ENCODE assay signal across 24 cellular contexts in the genomic region with DNA sequence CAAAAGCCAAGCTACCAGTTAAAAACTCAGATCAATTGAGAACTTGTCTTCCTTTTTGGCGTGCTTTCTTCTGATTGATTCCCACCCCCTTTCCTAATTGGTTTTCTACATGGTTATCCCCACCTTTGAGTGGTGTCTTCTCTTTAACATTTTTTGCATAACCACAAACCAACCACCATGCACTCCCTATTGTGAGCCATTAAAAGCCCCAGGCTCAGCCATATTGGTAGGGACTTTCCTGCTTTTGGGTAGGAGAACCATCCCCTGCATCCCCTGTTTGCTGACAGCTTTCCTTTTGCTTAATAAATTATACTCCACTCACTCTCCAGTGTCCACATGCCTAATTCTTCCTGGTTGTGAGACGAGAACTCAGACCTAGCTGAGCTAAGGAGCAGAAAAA.
DNase-seq lines count a peak whose midpoint lies in the region; ATAC-seq, FAIRE-seq and TF ChIP-seq lines count a peak whose summit lies in the region.
"Had no signal": no experiment of that assay in that cellular context is flagged by ENCODE, and none has a peak within 500 bp of the region (broad histone marks: within the 10 kb centered on the region; RNA-seq: fewer than 3 reads in every experiment).

No MANE protein-coding gene starts in this region.

- no peaks in the 10 kb centered on the region for H3K27me3 ChIP-seq in GM12878 (replicated peaks in 1 of 2; ENCODE audit: control insufficient read depth in 2 of 2, insufficient read depth in 2 of 2, low read length in 1 of 2)
- no peaks in the 10 kb centered on the region for H3K27me3 ChIP-seq in mesenchymal stem cell (ENCODE audit: control insufficient read depth in 1 of 2, insufficient read depth in 1 of 2, low read length in 2 of 2)
- H3K27me3 ChIP-seq in WERI-Rb-1 (ENCODE audit: insufficient read depth, low read depth, severe bottlenecking), result no peaks in the 10 kb centered on the region
- H3K27me3 ChIP-seq: BLaER1 treated with 17β-estradiol and CSF1 and Interleukin-3, amounts not matched to agents 10 nM and 100 nM had no signal

- no peaks in the 10 kb centered on the region for H3K79me1 ChIP-seq in mesenchymal stem cell (replicated peaks; ENCODE audit: low read length, poor library complexity, severe bottlenecking)

- no peak overlapping the region for H2BK12ac ChIP-seq in mesenchymal stem cell (ENCODE audit: low read length in 2 of 2)

- WGBS in GM12878 (ENCODE audit: insufficient coverage, insufficient replicate concordance, low lambda C conversion rate, missing lambda C conversion rate), result 57% methylated on average over 2 of the region's 2 CpGs
- WGBS in mesenchymal stem cell, result 100% methylated on average over 1 of the region's 2 CpGs

- no peak overlapping the region for H3K14ac ChIP-seq in mesenchymal stem cell (ENCODE audit: low read length in 2 of 2)

- ATAC-seq in HG02610 (IDR thresholded peaks at IDR 0.05; ENCODE audit: unreplicated experiment), result peak; percentile 54
- ATAC-seq in GM12878, result peak; percentile 88
- ATAC-seq: HCT116, K562 had no signal

- no peak overlapping the region for H3K4ac ChIP-seq in mesenchymal stem cell (ENCODE audit: low read depth in 1 of 2, low read length in 2 of 2)

- H3K36me3 ChIP-seq in GM12878 (ENCODE audit: control insufficient read depth in 2 of 2, insufficient read depth in 2 of 2, low read length in 1 of 2) (no peaks in the 10 kb centered on the region), mesenchymal stem cell (ENCODE audit: control insufficient read depth in 1 of 2, insufficient read depth in 2 of 2, low read depth in 1 of 2, low read length in 2 of 2) (no peaks in the 10 kb centered on the region), WERI-Rb-1 (no peaks in the 10 kb centered on the region)
- H3K36me3 ChIP-seq: BLaER1 treated with 17β-estradiol and CSF1 and Interleukin-3, amounts not matched to agents 10 nM and 100 nM had no signal

- CTCF ChIA-PET in GM12878 (lab: Yijun Ruan, JAX), result no interaction called here

- POLR2A ChIA-PET in GM12878 (lab: Charles Lee), result no interaction called here

- no peak overlapping the region for H3K23ac ChIP-seq in mesenchymal stem cell (ENCODE audit: low read length in 2 of 2)

- H2BK5ac ChIP-seq in mesenchymal stem cell (ENCODE audit: low read depth, low read length, poor library complexity, severe bottlenecking), result peak overlapping the region; percentile 25

- H3K4me2 ChIP-seq in GM12878 (ENCODE audit: control insufficient read depth, insufficient read depth) (no peak overlapping the region), mesenchymal stem cell (ENCODE audit: low read length, poor library complexity, severe bottlenecking) (peak overlapping the region; percentile 50)
- H3K4me2 ChIP-seq: BLaER1 treated with 17β-estradiol and CSF1 and Interleukin-3, amounts not matched to agents 10 nM and 100 nM had no signal

- TF ChIP-seq RAD21 in GM12878 (IDR thresholded peaks at IDR 0.05; ENCODE audit: insufficient read depth, low read depth, low read length), result no peak

- intact Hi-C loops in GM12878 (cut with micrococcal nuclease; ENCODE audit: unreplicated experiment), result no loop called here
- intact Hi-C loops in CD14-positive monocyte (cut with micrococcal nuclease), result no loop called here

- H3K27ac Mint-ChIP-seq in chondrocyte (ENCODE audit: unreplicated experiment) (no peak overlapping the region), CD14-positive monocyte (no peak overlapping the region)
- H3K27ac Mint-ChIP-seq: B cell; CD4-positive, CD25-positive, alpha-beta regulatory T cell; CD8-positive, alpha-beta memory T cell; HFFc6 had no signal

- H2AFZ ChIP-seq in GM12878 (ENCODE audit: control insufficient read depth, low read depth, low read length) (no peak overlapping the region), mesenchymal stem cell (ENCODE audit: low read depth, low read length) (no peak overlapping the region)
- H2AFZ ChIP-seq: GM23248 had no signal

- H4K20me1 ChIP-seq in GM12878 (ENCODE audit: control insufficient read depth, insufficient read depth), result no peaks in the 10 kb centered on the region
- H4K20me1 ChIP-seq: BLaER1 treated with 17β-estradiol and CSF1 and Interleukin-3, amounts not matched to agents 10 nM and 100 nM had no signal

- H3K9ac ChIP-seq in GM12878 (ENCODE audit: control insufficient read depth, insufficient read depth, low read length) (no peak overlapping the region), mesenchymal stem cell (ENCODE audit: low read length) (no peak overlapping the region)
- H3K9ac ChIP-seq: BLaER1 treated with 17β-estradiol and CSF1 and Interleukin-3, amounts not matched to agents 10 nM and 100 nM; GM23248 had no signal

- H4K8ac ChIP-seq in mesenchymal stem cell (ENCODE audit: low read length), result no peak overlapping the region

- TF ChIP-seq POLR2A in GM12878 (IDR thresholded peaks at IDR 0.05; ENCODE audit: low read depth, low read length), result no peak

- in situ Hi-C loops in ACHN (cut with HindIII; ENCODE audit: low pct_ligation_motif_present, low pct_unique_long_range_greater_than_20kb, low sequenced_read_pairs) (no loop called here), GM12878 (cut with MboI) (no loop called here)

- H2BK120ac ChIP-seq in mesenchymal stem cell (ENCODE audit: low read depth, low read length), result no peak overlapping the region

- H3K4me3 Mint-ChIP-seq in chondrocyte (ENCODE audit: unreplicated experiment), result no peak overlapping the region
- H3K4me3 Mint-ChIP-seq in CD14-positive monocyte, result no peak overlapping the region
- H3K4me3 Mint-ChIP-seq: B cell; CD8-positive, alpha-beta memory T cell; HFFc6 had no signal

- H3K79me2 ChIP-seq in GM12878 (ENCODE audit: control insufficient read depth, insufficient read depth, low read length), result no peaks in the 10 kb centered on the region

- H2BK15ac ChIP-seq in mesenchymal stem cell (ENCODE audit: low read depth, poor library complexity, severe bottlenecking), result no peak overlapping the region

- H3K4me1 Mint-ChIP-seq in chondrocyte (ENCODE audit: low read depth) (no peaks in the 10 kb centered on the region), CD14-positive monocyte (no peaks in the 10 kb centered on the region)
- H3K4me1 Mint-ChIP-seq: B cell; CD4-positive, CD25-positive, alpha-beta regulatory T cell; CD8-positive, alpha-beta memory T cell had no signal

- H2AK5ac ChIP-seq in mesenchymal stem cell (ENCODE audit: low read length, severe bottlenecking), result no peak overlapping the region

- no peak overlapping the region for H3K18ac ChIP-seq in mesenchymal stem cell (ENCODE audit: low read depth in 1 of 2, low read length in 2 of 2)

- H3K4me1 ChIP-seq in GM12878 (ENCODE audit: control insufficient read depth, insufficient read depth, low read length), result no peaks in the 10 kb centered on the region
- H3K4me1 ChIP-seq in mesenchymal stem cell (ENCODE audit: control insufficient read depth, insufficient read depth, low read depth, low read length), result peaks cover 1% of the 10 kb centered on the region
- H3K4me1 ChIP-seq: BLaER1 treated with 17β-estradiol and CSF1 and Interleukin-3, amounts not matched to agents 10 nM and 100 nM had no signal

- no peak for TF ChIP-seq CTCF in GM12878 (IDR thresholded peaks at IDR 0.05 in 2 of 3, conservative IDR thresholded peaks at IDR 0.05 in 1 of 3; ENCODE audit: control insufficient read depth in 2 of 3, extremely low read depth in 1 of 3, insufficient read depth in 1 of 3, low read depth in 3 of 3, low read length in 3 of 3)
- TF ChIP-seq CTCF in WERI-Rb-1 (IDR thresholded peaks at IDR 0.05; ENCODE audit: low read depth, low read length), result no peak
- TF ChIP-seq CTCF in chondrocyte (IDR thresholded peaks at IDR 0.05), result no peak
- TF ChIP-seq CTCF in CD14-positive monocyte (IDR thresholded peaks at IDR 0.05), result no peak

- TF ChIP-seq EP300 in GM12878 (IDR thresholded peaks at IDR 0.05; ENCODE audit: borderline replicate concordance in 1 of 2, control insufficient read depth in 1 of 2, low read depth in 2 of 2, low read length in 2 of 2), result no peak

- DNase-seq in ACHN (peak; percentile 7), GM12878 (ENCODE audit: low read depth, low spot score) (no peak), mesenchymal stem cell (no peak), WERI-Rb-1 (no peak), chondrocyte (ENCODE audit: low spot score) (no peak), CD14-positive monocyte (ENCODE audit: low spot score) (no peak), NCI-H2029 treated with DMSO at 0.1 percent for 48 hours (lab: John Stamatoyannopoulos, UW) (no peak)
- DNase-seq: 8988T; CD4-positive, CD25-positive, alpha-beta regulatory T cell; CD8-positive, alpha-beta memory T cell; COR-L47; DMS153; DMS79; GDM1; GM23248; H7; HFFc6; IMR-90 had no signal

- no peak overlapping the region for H3K4me3 ChIP-seq in GM12878
- H3K4me3 ChIP-seq in mesenchymal stem cell (ENCODE audit: insufficient read depth in 1 of 2, low read depth in 1 of 2, low read length in 2 of 2), result no peak overlapping the region
- no peak overlapping the region for H3K4me3 ChIP-seq in WERI-Rb-1 (ENCODE audit: low read depth, low read length)
- H3K4me3 ChIP-seq: BLaER1 treated with 17β-estradiol and CSF1 and Interleukin-3, amounts not matched to agents 10 nM and 100 nM; GM23248; K562 had no signal

- no peaks in the 10 kb centered on the region for H3K36me3 Mint-ChIP-seq in chondrocyte (ENCODE audit: low read depth)
- H3K36me3 Mint-ChIP-seq in CD14-positive monocyte, result no peaks in the 10 kb centered on the region
- H3K36me3 Mint-ChIP-seq: CD4-positive, CD25-positive, alpha-beta regulatory T cell; CD8-positive, alpha-beta memory T cell had no signal

- H3K27me3 Mint-ChIP-seq in chondrocyte (ENCODE audit: low read depth) (no peaks in the 10 kb centered on the region), CD14-positive monocyte (ENCODE audit: low read depth in 3 of 3) (no peaks in the 10 kb centered on the region)
- H3K27me3 Mint-ChIP-seq: B cell; CD4-positive, CD25-positive, alpha-beta regulatory T cell; CD8-positive, alpha-beta memory T cell had no signal

- no peaks in the 10 kb centered on the region for H3K9me3 Mint-ChIP-seq in chondrocyte (ENCODE audit: low read depth)
- no peaks in the 10 kb centered on the region for H3K9me3 Mint-ChIP-seq in CD14-positive monocyte

- BruUV-seq in GM12878 (replicated peaks; lab: Mats Ljungman, UMichigan), result no TSS peak

- no peak overlapping the region for H4K91ac ChIP-seq in mesenchymal stem cell (ENCODE audit: low read length)

- H3K9me3 ChIP-seq in GM12878 (replicated peaks; ENCODE audit: control insufficient read depth, insufficient read depth, low read length) (no peaks in the 10 kb centered on the region), mesenchymal stem cell (ENCODE audit: control insufficient read depth, low read length) (no peaks in the 10 kb centered on the region), WERI-Rb-1 (ENCODE audit: severe bottlenecking) (no peaks in the 10 kb centered on the region)
- H3K9me3 ChIP-seq: BLaER1 treated with 17β-estradiol and CSF1 and Interleukin-3, amounts not matched to agents 10 nM and 100 nM had no signal

- SMC1A ChIA-PET in GM12878 (lab: Charles Lee; ENCODE audit: uncharacterized antibody, unreplicated experiment), result interaction anchor here (1.2 to 1.5 kb wide), 2 partner anchors 27 to 401 kb away, joined by 3 read pairs; no protein-coding TSS in a partner anchor

- FAIRE-seq in GM12878 (lab: Jason Lieb, UNC), result no peak
- FAIRE-seq: HTR-8/SVneo, K562 had no signal

- RAD21 ChIA-PET in GM12878 (lab: Charles Lee; ENCODE audit: unreplicated experiment), result no interaction called here

- H3K27ac ChIP-seq in GM12878 (ENCODE audit: control insufficient read depth, insufficient read depth), result no peak overlapping the region
- H3K27ac ChIP-seq in mesenchymal stem cell (ENCODE audit: low read length, poor library complexity, severe bottlenecking), result peak overlapping the region; percentile 81
- no peak overlapping the region for H3K27ac ChIP-seq in WERI-Rb-1
- H3K27ac ChIP-seq: BLaER1 treated with 17β-estradiol and CSF1 and Interleukin-3, amounts not matched to agents 10 nM and 100 nM; GM23248 had no signal
